31 cellular contexts compared by ENCODE assay signal in genomic region chr12:45934956-45935355, GRCh38. TPM values are rescaled to one million over a fixed set of nuclear protein-coding genes. Genes with fewer than 3 reads are reported as not detected.
DNase-seq lines count a peak whose midpoint lies in the region; ATAC-seq and TF ChIP-seq lines count a peak whose summit lies in the region.
"Had no signal": no experiment of that assay in that cellular context is flagged by ENCODE, and none has a peak within 500 bp of the region (broad histone marks: within the 10 kb centered on the region; RNA-seq: fewer than 3 reads in every experiment).

No MANE protein-coding gene starts in this region.

- H3K4me3 Mint-ChIP-seq in CD8-positive, alpha-beta T cell, result no peak overlapping the region
- no peak overlapping the region for H3K4me3 Mint-ChIP-seq in T-helper 17 cell
- no peak overlapping the region for H3K4me3 Mint-ChIP-seq in naive thymus-derived CD8-positive, alpha-beta T cell
- H3K4me3 Mint-ChIP-seq in stimulated activated memory B cell treated with anti-CD40 and anti-IgM and Interleukin-4, amounts not matched to agents 10 μg/mL and 1 μg/mL and 100 μg/mL, for 72 hours, result no peak overlapping the region
- H3K4me3 Mint-ChIP-seq: activated naive CD8-positive, alpha-beta T cell treated with anti-CD3 and anti-CD28 coated beads, Interleukin-2, amount 50 U/mL, for 24 hours; CD4-positive, CD25-positive, alpha-beta regulatory T cell; nephron progenitor cell; WTC11 had no signal

- H3K36me3 ChIP-seq in CD8-positive, alpha-beta T cell (ENCODE audit: insufficient read depth, low read length), result peaks cover 21% of the 10 kb centered on the region
- H3K36me3 ChIP-seq: ovary had no signal

- POLR2A ChIA-PET in CD8-positive, alpha-beta T cell (lab: Charles Lee), result interaction anchor here (1.0 to 1.3 kb wide), 3 partner anchors 14 to 299 kb away, joined by 3 read pairs; partner anchors contain the start of gene SCAF11
- POLR2A ChIA-PET in naive thymus-derived CD8-positive, alpha-beta T cell (lab: Charles Lee), result no interaction called here

- no peaks in the 10 kb centered on the region for H3K27me3 ChIP-seq in CD8-positive, alpha-beta T cell (ENCODE audit: insufficient read depth, low read length)
- H3K27me3 ChIP-seq: body of pancreas, ovary, right atrium auricular region, spleen, tibial artery had no signal

- ATAC-seq in CD8-positive, alpha-beta T cell, result no peak
- peak; percentile 16 for ATAC-seq in T-helper 17 cell
- no peak for ATAC-seq in naive thymus-derived CD8-positive, alpha-beta T cell
- ATAC-seq in stimulated activated memory B cell treated with anti-CD40 and anti-IgM and Interleukin-4, amounts not matched to agents 10 μg/mL and 1 μg/mL and 100 μg/mL, for 72 hours, result no peak
- ATAC-seq: activated naive CD8-positive, alpha-beta T cell treated with anti-CD3 and anti-CD28 coated beads, Interleukin-2, amount 50 U/mL, for 24 hours; body of pancreas; K562; left cardiac atrium; WTC11 had no signal

- H3K27me3 Mint-ChIP-seq in CD8-positive, alpha-beta T cell (ENCODE audit: low read depth), result no peaks in the 10 kb centered on the region
- H3K27me3 Mint-ChIP-seq in T-helper 17 cell, result no peaks in the 10 kb centered on the region
- no peaks in the 10 kb centered on the region for H3K27me3 Mint-ChIP-seq in naive thymus-derived CD8-positive, alpha-beta T cell
- no peaks in the 10 kb centered on the region for H3K27me3 Mint-ChIP-seq in stimulated activated memory B cell treated with anti-CD40 and anti-IgM and Interleukin-4, amounts not matched to agents 10 μg/mL and 1 μg/mL and 100 μg/mL, for 72 hours
- H3K27me3 Mint-ChIP-seq: activated naive CD8-positive, alpha-beta T cell treated with anti-CD3 and anti-CD28 coated beads, Interleukin-2, amount 50 U/mL, for 24 hours; CD4-positive, CD25-positive, alpha-beta regulatory T cell had no signal

- H3K27ac Mint-ChIP-seq in CD8-positive, alpha-beta T cell, result peak overlapping the region; percentile 42
- H3K27ac Mint-ChIP-seq in T-helper 17 cell, result no peak overlapping the region
- H3K27ac Mint-ChIP-seq in naive thymus-derived CD8-positive, alpha-beta T cell, result peak overlapping the region in 6 of 10 donors; percentile 2 to 87 (median 36)
- H3K27ac Mint-ChIP-seq in stimulated activated memory B cell treated with anti-CD40 and anti-IgM and Interleukin-4, amounts not matched to agents 10 μg/mL and 1 μg/mL and 100 μg/mL, for 72 hours, result no peak overlapping the region
- H3K27ac Mint-ChIP-seq: activated naive CD8-positive, alpha-beta T cell treated with anti-CD3 and anti-CD28 coated beads, Interleukin-2, amount 50 U/mL, for 24 hours; nephron progenitor cell; WTC11 had no signal

- H3K36me3 Mint-ChIP-seq in CD8-positive, alpha-beta T cell, result peaks cover 54% of the 10 kb centered on the region
- peaks cover 4% of the 10 kb centered on the region for H3K36me3 Mint-ChIP-seq in T-helper 17 cell (ENCODE audit: low read depth)
- peaks cover 4 to 53% (median 18%) of the 10 kb centered on the region in 3 donors for H3K36me3 Mint-ChIP-seq in naive thymus-derived CD8-positive, alpha-beta T cell
- peaks cover 36% of the 10 kb centered on the region for H3K36me3 Mint-ChIP-seq in stimulated activated memory B cell treated with anti-CD40 and anti-IgM and Interleukin-4, amounts not matched to agents 10 μg/mL and 1 μg/mL and 100 μg/mL, for 72 hours

- TF ChIP-seq CTCF in CD8-positive, alpha-beta T cell (IDR thresholded peaks at IDR 0.05), result no peak

- H3K4me1 Mint-ChIP-seq in CD8-positive, alpha-beta T cell (ENCODE audit: low read depth), result peaks cover 17% of the 10 kb centered on the region
- peaks cover 8% of the 10 kb centered on the region for H3K4me1 Mint-ChIP-seq in T-helper 17 cell
- H3K4me1 Mint-ChIP-seq in naive thymus-derived CD8-positive, alpha-beta T cell, result peaks cover 4 to 13% (median 10%) of the 10 kb centered on the region in 4 donors
- no peaks in the 10 kb centered on the region for H3K4me1 Mint-ChIP-seq in stimulated activated memory B cell treated with anti-CD40 and anti-IgM and Interleukin-4, amounts not matched to agents 10 μg/mL and 1 μg/mL and 100 μg/mL, for 72 hours
- H3K4me1 Mint-ChIP-seq: nephron progenitor cell had no signal

- no peaks in the 10 kb centered on the region for H3K9me3 Mint-ChIP-seq in CD8-positive, alpha-beta T cell
- H3K9me3 Mint-ChIP-seq in naive thymus-derived CD8-positive, alpha-beta T cell, result no peaks in the 10 kb centered on the region
- no peaks in the 10 kb centered on the region for H3K9me3 Mint-ChIP-seq in stimulated activated memory B cell treated with anti-CD40 and anti-IgM and Interleukin-4, amounts not matched to agents 10 μg/mL and 1 μg/mL and 100 μg/mL, for 72 hours
- H3K9me3 Mint-ChIP-seq: activated naive CD8-positive, alpha-beta T cell treated with anti-CD3 and anti-CD28 coated beads, Interleukin-2, amount 50 U/mL, for 24 hours; CD4-positive, CD25-positive, alpha-beta regulatory T cell; nephron progenitor cell; WTC11 had no signal

- H3K27ac ChIP-seq in CD8-positive, alpha-beta T cell (ENCODE audit: low read depth, low read length), result no peak overlapping the region
- H3K27ac ChIP-seq: body of pancreas, ovary, right atrium auricular region, spleen, tibial artery had no signal

- H3K9me3 ChIP-seq in CD8-positive, alpha-beta T cell (ENCODE audit: low read length), result no peaks in the 10 kb centered on the region
- H3K9me3 ChIP-seq in T-helper 17 cell (ENCODE audit: control insufficient read depth, low read length, poor library complexity, severe bottlenecking), result no peaks in the 10 kb centered on the region
- H3K9me3 ChIP-seq: body of pancreas, ovary, right atrium auricular region, spleen, tibial artery had no signal

- CTCF ChIA-PET in CD8-positive, alpha-beta T cell (lab: Charles Lee), result no interaction called here

- H3K4me1 ChIP-seq in CD8-positive, alpha-beta T cell (ENCODE audit: insufficient read depth, low read length), result no peaks in the 10 kb centered on the region
- H3K4me1 ChIP-seq: body of pancreas had no signal

- no peak overlapping the region for H3K4me3 ChIP-seq in CD8-positive, alpha-beta T cell (ENCODE audit: low read depth, low read length)
- H3K4me3 ChIP-seq: body of pancreas, K562, ovary, right atrium auricular region, spleen, tibial artery had no signal

- intact Hi-C loops in CD8-positive, alpha-beta T cell (cut with DNase I, micrococcal nuclease), result loop anchor here in 1 of 2 experiments (5.0 kb wide), 1 partner anchor 393 kb away; no protein-coding TSS in a partner anchor

- no peak for DNase-seq in CD8-positive, alpha-beta T cell
- peak in 2 of 3 experiments; percentile 60 to 91 for DNase-seq in NCI-H1417 (lab: John Stamatoyannopoulos, UW)
- no peak for DNase-seq in T-helper 17 cell
- no peak for DNase-seq in naive thymus-derived CD8-positive, alpha-beta T cell
- DNase-seq in AG08396 (ENCODE audit: low spot score), result no peak
- no peak for DNase-seq in activated effector memory CD4-positive, alpha-beta T cell treated with Interleukin-2 at 50 U/mL for 16 hours
- DNase-seq: activated CD4-positive, alpha-beta T cell treated with anti-CD3 and anti-CD28 coated beads, Interleukin-2, amount 50 U/mL, for 1 hour; activated CD8-positive, alpha-beta memory T cell treated with anti-CD3 and anti-CD28 coated beads, Interleukin-2, amount 50 U/mL, for 4 hours; activated naive CD8-positive, alpha-beta T cell treated with anti-CD3 and anti-CD28 coated beads, Interleukin-2, amount 50 U/mL, for 24 hours; body of pancreas; CD4-positive, CD25-positive, alpha-beta regulatory T cell; DMS53; effector CD4-positive, alpha-beta T cell; erythroblast; foreskin fibroblast; GF-D8; GOT3; left cardiac atrium; NCI-H187; nephron progenitor cell; OCI-M1; ovary; SHP77; spleen; stimulated activated CD4-positive, alpha-beta T cell treated with anti-CD3 and anti-CD28 coated beads, Interleukin-2, amount 100 ng/mL, for 48 hours; stimulated activated naive CD4-positive, alpha-beta T cell; tibial artery had no signal

RNA-seq across cellular contexts. Expression of gene SCAF11, which starts 55.4 kb away (rescaled TPM):
- 100 to 1,000 TPM; 204 to 218 TPM for total RNA-seq in CD8-positive, alpha-beta T cell
- total RNA-seq in T-helper 17 cell, result 100 to 1,000 TPM; 165 to 166 TPM
- total RNA-seq in naive thymus-derived CD8-positive, alpha-beta T cell, result 100 to 1,000 TPM; 185 to 196 TPM
- 10 to 100 TPM; 71.1 to 93.5 (median 89.1) TPM for polyA plus RNA-seq in naive thymus-derived CD8-positive, alpha-beta T cell

Comparison
In these comparisons a context has a peak if more than half of its experiments do, and no peak if none do; other contexts are left out.
1. DNase-seq: peak in NCI-H1417 (2 of 3); none in CD8-positive, alpha-beta T cell (0 of 7), T-helper 17 cell (0 of 3), naive thymus-derived CD8-positive, alpha-beta T cell (0 of 10), AG08396 (single experiment) and activated effector memory CD4-positive, alpha-beta T cell treated with Interleukin-2 at 50 U/mL for 16 hours (single experiment).
2. H3K27ac Mint-ChIP-seq: peak in CD8-positive, alpha-beta T cell (single experiment) and naive thymus-derived CD8-positive, alpha-beta T cell (6 of 10); none in T-helper 17 cell (single experiment) and stimulated activated memory B cell treated with anti-CD40 and anti-IgM and Interleukin-4, amounts not matched to agents 10 μg/mL and 1 μg/mL and 100 μg/mL, for 72 hours (single experiment).